1 cellular context compared by ENCODE assay signal in the genomic region with DNA sequence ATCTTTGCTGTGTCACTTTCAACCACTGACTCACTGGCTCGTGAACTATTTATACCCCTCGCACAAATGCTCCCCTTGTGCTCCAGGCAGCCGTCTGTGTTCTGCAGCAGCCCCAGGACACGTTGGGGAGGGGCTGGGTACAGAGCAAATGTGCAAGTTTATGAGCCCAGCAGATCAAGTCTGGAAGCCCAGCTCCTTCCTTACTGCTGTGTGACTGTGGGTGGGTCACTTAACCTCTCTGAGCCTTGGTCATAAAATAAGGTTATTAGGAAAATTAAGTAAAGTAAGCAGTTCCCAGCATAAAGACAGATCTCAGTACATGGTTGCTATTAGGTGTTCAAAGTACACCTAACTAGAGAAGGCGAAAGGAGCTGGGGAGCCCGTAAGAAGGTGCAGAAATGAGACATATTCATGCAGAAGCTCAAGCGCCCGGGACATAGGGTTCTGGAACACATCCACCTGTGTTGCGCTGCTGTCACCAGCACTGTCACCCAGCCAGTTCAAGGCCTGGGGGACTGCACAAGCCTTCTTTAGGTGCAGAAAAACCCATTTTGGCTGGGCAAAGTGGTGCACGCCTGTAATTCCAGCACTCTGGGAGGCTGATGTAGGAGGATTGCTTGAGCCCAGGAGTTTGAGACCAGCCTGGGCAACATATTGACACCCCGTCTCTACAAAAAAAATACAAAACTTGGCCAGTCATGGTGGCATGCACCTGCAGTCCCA.
TF ChIP-seq lines count a peak whose summit lies in the region.

No MANE protein-coding gene starts in this region.

TF ChIP-seq in HepG2, 621 proteins besides CTCF, POLR2A, EP300 and RAD21:
- TF ChIP-seq ZNF616 (CRISPR knock-in tag; IDR thresholded peaks at IDR 0.05; ENCODE audit: low read depth) (no peak), ISX (CRISPR knock-in tag; conservative IDR thresholded peaks at IDR 0.05) (no peak), FOXP1 (IDR thresholded peaks at IDR 0.05) (no peak), FOXP1 (CRISPR knock-in tag; IDR thresholded peaks at IDR 0.05) (no peak), ZNF768 (CRISPR knock-in tag; IDR thresholded peaks at IDR 0.05) (peak; percentile 97), KDM3A (CRISPR knock-in tag; IDR thresholded peaks at IDR 0.05; ENCODE audit: low read depth) (no peak), NFIC (IDR thresholded peaks at IDR 0.05; ENCODE audit: low read length) (no peak), SRY (CRISPR knock-in tag; IDR thresholded peaks at IDR 0.05) (no peak), TRAFD1 (CRISPR knock-in tag; IDR thresholded peaks at IDR 0.05; ENCODE audit: borderline replicate concordance) (no peak), ZMYM3 (CRISPR knock-in tag; IDR thresholded peaks at IDR 0.05) (peak; percentile 68)
- TF ChIP-seq, protein P1, sequence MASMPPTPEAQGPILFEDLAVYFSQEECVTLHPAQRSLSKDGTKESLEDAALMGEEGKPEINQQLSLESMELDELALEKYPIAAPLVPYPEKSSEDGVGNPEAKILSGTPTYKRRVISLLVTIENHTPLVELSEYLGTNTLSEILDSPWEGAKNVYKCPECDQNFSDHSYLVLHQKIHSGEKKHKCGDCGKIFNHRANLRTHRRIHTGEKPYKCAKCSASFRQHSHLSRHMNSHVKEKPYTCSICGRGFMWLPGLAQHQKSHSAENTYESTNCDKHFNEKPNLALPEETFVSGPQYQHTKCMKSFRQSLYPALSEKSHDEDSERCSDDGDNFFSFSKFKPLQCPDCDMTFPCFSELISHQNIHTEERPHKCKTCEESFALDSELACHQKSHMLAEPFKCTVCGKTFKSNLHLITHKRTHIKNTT (CRISPR knock-in tag; IDR thresholded peaks at IDR 0.05) = no peak
